ENCODE assay signal across 10 cellular contexts in genomic region chr3:71185733-71186455, GRCh38.
A peak's percentile ranks its signal among the peaks of the same experiment; 100 is the strongest.
DNase-seq lines count a peak whose midpoint lies in the region; TF ChIP-seq lines count a peak whose summit lies in the region.
"Had no signal": no experiment of that assay in that cellular context is flagged by ENCODE, and none has a peak within 500 bp of the region (broad histone marks: within the 10 kb centered on the region; RNA-seq: fewer than 3 reads in every experiment).

No MANE protein-coding gene starts in this region.

- H3K4me3 ChIP-seq in WERI-Rb-1 (ENCODE audit: low read depth, low read length): no peak overlapping the region

- TF ChIP-seq CTCF in WERI-Rb-1 (IDR thresholded peaks at IDR 0.05; ENCODE audit: low read depth, low read length): no peak

- H3K4me1 Mint-ChIP-seq in activated naive CD8-positive, alpha-beta T cell (ENCODE audit: low read depth): peaks cover 67% of the 10 kb centered on the region

- H3K27ac ChIP-seq in WERI-Rb-1: no peak overlapping the region

- peaks cover 28% of the 10 kb centered on the region for H3K36me3 Mint-ChIP-seq in activated naive CD8-positive, alpha-beta T cell

- H3K9me3 Mint-ChIP-seq in activated naive CD8-positive, alpha-beta T cell (ENCODE audit: low read depth): no peaks in the 10 kb centered on the region

- H3K27me3 ChIP-seq in WERI-Rb-1 (ENCODE audit: insufficient read depth, low read depth, severe bottlenecking): no peaks in the 10 kb centered on the region

- H3K27me3 Mint-ChIP-seq in activated naive CD8-positive, alpha-beta T cell: no peaks in the 10 kb centered on the region

- H3K36me3 ChIP-seq in WERI-Rb-1: no peaks in the 10 kb centered on the region

- H3K27ac Mint-ChIP-seq in activated naive CD8-positive, alpha-beta T cell: peak overlapping the region; percentile 92
- H3K27ac Mint-ChIP-seq: nephron progenitor cell had no signal

- no peaks in the 10 kb centered on the region for H3K9me3 ChIP-seq in WERI-Rb-1 (ENCODE audit: severe bottlenecking)

- DNase-seq in Caki2 (ENCODE audit: low read depth): peak; percentile 33
- DNase-seq in LHCN-M2 (ENCODE audit: low read depth): peak; percentile 81
- peak; percentile 35 to 89 for DNase-seq in lung microvascular endothelial cell (ENCODE audit: low read depth in 2 of 2)
- DNase-seq in NCI-H510A treated with DMSO at 0.1 percent for 48 hours (lab: John Stamatoyannopoulos, UW): no peak
- DNase-seq in NCI-H774 (lab: John Stamatoyannopoulos, UW): no peak
- DNase-seq in HuH-7.5 (ENCODE audit: low spot score): no peak
- no peak for DNase-seq in WERI-Rb-1
- DNase-seq: NCI-H526, nephron progenitor cell had no signal

- H3K4me3 Mint-ChIP-seq in activated naive CD8-positive, alpha-beta T cell: peak overlapping the region; percentile 25
- H3K4me3 Mint-ChIP-seq: nephron progenitor cell had no signal

- in situ Hi-C loops in Caki2 (cut with HindIII; ENCODE audit: low pct_unique_long_range_greater_than_20kb, low sequenced_read_pairs): no loop called here

Comparison
In these comparisons a context has a peak if more than half of its experiments do, and no peak if none do; other contexts are left out.
1. DNase-seq: peak in Caki2 (single experiment), LHCN-M2 (single experiment) and lung microvascular endothelial cell (2 of 2); none in NCI-H510A treated with DMSO at 0.1 percent for 48 hours (single experiment), NCI-H774 (single experiment), HuH-7.5 (single experiment) and WERI-Rb-1 (single experiment).